In the genomic region with DNA sequence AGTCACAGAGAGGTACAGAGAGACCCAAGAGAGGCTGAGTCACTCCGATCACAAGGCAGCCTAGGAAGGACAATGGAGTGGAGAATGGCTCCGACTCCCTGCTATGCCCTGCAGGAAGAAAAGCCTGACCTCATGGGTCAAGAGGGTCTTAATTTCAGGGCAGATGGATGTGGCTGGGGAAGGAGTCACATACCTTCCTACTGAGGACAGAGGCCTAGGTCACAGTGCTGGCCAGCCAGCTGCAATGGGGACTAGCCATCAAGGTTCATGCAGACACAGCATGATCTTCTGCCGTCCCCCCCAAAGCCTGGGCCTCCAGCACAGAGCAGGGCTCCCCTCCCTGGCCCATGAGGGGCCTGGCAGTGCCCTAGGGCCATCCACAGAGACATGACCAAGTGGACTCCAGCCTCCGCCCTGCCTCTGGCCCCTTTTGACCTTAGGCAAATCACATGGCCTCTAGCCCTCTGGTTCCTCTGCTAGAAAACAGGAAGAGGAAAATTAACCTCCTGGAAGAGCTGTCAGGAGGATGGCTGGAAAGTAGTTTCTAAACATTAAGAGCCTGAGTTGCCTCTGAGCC, we compare ENCODE assay signal across 1 cellular context.
TF ChIP-seq lines count a peak whose summit lies in the region.

No MANE protein-coding gene starts in this region.

TF ChIP-seq in HepG2, 621 proteins besides CTCF, POLR2A, EP300 and RAD21 (continued from another document and continues in another):
- TF ChIP-seq, protein P1, sequence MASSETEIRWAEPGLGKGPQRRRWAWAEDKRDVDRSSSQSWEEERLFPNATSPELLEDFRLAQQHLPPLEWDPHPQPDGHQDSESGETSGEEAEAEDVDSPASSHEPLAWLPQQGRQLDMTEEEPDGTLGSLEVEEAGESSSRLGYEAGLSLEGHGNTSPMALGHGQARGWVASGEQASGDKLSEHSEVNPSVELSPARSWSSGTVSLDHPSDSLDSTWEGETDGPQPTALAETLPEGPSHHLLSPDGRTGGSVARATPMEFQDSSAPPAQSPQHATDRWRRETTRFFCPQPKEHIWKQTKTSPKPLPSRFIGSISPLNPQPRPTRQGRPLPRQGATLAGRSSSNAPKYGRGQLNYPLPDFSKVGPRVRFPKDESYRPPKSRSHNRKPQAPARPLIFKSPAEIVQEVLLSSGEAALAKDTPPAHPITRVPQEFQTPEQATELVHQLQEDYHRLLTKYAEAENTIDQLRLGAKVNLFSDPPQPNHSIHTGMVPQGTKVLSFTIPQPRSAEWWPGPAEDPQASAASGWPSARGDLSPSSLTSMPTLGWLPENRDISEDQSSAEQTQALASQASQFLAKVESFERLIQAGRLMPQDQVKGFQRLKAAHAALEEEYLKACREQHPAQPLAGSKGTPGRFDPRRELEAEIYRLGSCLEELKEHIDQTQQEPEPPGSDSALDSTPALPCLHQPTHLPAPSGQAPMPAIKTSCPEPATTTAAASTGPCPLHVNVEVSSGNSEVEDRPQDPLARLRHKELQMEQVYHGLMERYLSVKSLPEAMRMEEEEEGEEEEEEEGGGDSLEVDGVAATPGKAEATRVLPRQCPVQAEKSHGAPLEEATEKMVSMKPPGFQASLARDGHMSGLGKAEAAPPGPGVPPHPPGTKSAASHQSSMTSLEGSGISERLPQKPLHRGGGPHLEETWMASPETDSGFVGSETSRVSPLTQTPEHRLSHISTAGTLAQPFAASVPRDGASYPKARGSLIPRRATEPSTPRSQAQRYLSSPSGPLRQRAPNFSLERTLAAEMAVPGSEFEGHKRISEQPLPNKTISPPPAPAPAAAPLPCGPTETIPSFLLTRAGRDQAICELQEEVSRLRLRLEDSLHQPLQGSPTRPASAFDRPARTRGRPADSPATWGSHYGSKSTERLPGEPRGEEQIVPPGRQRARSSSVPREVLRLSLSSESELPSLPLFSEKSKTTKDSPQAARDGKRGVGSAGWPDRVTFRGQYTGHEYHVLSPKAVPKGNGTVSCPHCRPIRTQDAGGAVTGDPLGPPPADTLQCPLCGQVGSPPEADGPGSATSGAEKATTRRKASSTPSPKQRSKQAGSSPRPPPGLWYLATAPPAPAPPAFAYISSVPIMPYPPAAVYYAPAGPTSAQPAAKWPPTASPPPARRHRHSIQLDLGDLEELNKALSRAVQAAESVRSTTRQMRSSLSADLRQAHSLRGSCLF (CRISPR knock-in tag; IDR thresholded peaks at IDR 0.05; ENCODE audit: borderline replicate concordance) = no peak
- no peak for TF ChIP-seq SMAD1 (CRISPR knock-in tag; IDR thresholded peaks at IDR 0.05; ENCODE audit: borderline replicate concordance, low read depth)
- no peak for TF ChIP-seq ZNF207 (IDR thresholded peaks at IDR 0.05; ENCODE audit: borderline replicate concordance)
- TF ChIP-seq, protein P2, sequence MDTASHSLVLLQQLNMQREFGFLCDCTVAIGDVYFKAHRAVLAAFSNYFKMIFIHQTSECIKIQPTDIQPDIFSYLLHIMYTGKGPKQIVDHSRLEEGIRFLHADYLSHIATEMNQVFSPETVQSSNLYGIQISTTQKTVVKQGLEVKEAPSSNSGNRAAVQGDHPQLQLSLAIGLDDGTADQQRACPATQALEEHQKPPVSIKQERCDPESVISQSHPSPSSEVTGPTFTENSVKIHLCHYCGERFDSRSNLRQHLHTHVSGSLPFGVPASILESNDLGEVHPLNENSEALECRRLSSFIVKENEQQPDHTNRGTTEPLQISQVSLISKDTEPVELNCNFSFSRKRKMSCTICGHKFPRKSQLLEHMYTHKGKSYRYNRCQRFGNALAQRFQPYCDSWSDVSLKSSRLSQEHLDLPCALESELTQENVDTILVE (CRISPR knock-in tag; IDR thresholded peaks at IDR 0.05) = no peak
- TF ChIP-seq KLF13 (CRISPR knock-in tag; IDR thresholded peaks at IDR 0.05) = no peak
- TF ChIP-seq, protein P3, sequence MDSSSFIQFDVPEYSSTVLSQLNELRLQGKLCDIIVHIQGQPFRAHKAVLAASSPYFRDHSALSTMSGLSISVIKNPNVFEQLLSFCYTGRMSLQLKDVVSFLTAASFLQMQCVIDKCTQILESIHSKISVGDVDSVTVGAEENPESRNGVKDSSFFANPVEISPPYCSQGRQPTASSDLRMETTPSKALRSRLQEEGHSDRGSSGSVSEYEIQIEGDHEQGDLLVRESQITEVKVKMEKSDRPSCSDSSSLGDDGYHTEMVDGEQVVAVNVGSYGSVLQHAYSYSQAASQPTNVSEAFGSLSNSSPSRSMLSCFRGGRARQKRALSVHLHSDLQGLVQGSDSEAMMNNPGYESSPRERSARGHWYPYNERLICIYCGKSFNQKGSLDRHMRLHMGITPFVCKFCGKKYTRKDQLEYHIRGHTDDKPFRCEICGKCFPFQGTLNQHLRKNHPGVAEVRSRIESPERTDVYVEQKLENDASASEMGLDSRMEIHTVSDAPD (CRISPR knock-in tag; IDR thresholded peaks at IDR 0.05) = no peak
- no peak for TF ChIP-seq GATAD1 (CRISPR knock-in tag; IDR thresholded peaks at IDR 0.05)
- no peak for TF ChIP-seq PAWR (CRISPR knock-in tag; IDR thresholded peaks at IDR 0.05; ENCODE audit: borderline replicate concordance)
- TF ChIP-seq, protein P4, sequence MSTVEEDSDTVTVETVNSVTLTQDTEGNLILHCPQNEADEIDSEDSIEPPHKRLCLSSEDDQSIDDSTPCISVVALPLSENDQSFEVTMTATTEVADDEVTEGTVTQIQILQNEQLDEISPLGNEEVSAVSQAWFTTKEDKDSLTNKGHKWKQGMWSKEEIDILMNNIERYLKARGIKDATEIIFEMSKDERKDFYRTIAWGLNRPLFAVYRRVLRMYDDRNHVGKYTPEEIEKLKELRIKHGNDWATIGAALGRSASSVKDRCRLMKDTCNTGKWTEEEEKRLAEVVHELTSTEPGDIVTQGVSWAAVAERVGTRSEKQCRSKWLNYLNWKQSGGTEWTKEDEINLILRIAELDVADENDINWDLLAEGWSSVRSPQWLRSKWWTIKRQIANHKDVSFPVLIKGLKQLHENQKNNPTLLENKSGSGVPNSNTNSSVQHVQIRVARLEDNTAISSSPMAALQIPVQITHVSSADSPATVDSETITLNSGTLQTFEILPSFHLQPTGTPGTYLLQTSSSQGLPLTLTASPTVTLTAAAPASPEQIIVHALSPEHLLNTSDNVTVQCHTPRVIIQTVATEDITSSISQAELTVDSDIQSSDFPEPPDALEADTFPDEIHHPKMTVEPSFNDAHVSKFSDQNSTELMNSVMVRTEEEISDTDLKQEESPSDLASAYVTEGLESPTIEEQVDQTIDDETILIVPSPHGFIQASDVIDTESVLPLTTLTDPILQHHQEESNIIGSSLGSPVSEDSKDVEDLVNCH (CRISPR knock-in tag; IDR thresholded peaks at IDR 0.05) = no peak
- TF ChIP-seq, protein P5, sequence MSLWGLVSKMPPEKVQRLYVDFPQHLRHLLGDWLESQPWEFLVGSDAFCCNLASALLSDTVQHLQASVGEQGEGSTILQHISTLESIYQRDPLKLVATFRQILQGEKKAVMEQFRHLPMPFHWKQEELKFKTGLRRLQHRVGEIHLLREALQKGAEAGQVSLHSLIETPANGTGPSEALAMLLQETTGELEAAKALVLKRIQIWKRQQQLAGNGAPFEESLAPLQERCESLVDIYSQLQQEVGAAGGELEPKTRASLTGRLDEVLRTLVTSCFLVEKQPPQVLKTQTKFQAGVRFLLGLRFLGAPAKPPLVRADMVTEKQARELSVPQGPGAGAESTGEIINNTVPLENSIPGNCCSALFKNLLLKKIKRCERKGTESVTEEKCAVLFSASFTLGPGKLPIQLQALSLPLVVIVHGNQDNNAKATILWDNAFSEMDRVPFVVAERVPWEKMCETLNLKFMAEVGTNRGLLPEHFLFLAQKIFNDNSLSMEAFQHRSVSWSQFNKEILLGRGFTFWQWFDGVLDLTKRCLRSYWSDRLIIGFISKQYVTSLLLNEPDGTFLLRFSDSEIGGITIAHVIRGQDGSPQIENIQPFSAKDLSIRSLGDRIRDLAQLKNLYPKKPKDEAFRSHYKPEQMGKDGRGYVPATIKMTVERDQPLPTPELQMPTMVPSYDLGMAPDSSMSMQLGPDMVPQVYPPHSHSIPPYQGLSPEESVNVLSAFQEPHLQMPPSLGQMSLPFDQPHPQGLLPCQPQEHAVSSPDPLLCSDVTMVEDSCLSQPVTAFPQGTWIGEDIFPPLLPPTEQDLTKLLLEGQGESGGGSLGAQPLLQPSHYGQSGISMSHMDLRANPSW (CRISPR knock-in tag; IDR thresholded peaks at IDR 0.05; ENCODE audit: borderline replicate concordance) = no peak
- no peak for TF ChIP-seq XBP1 (CRISPR knock-in tag; IDR thresholded peaks at IDR 0.05)
- 0 out of 2 replicates have a peak, but pooled peaks have one; percentile 32 for TF ChIP-seq ERF (CRISPR knock-in tag; IDR thresholded peaks at IDR 0.05)
- 0 out of 2 replicates have a peak, but pooled peaks have one; percentile 46 for TF ChIP-seq MTA1 (CRISPR knock-in tag; IDR thresholded peaks at IDR 0.05; ENCODE audit: borderline replicate concordance)
- no peak for TF ChIP-seq ELF4 (CRISPR knock-in tag; IDR thresholded peaks at IDR 0.05; ENCODE audit: borderline replicate concordance)
- TF ChIP-seq, protein P6, sequence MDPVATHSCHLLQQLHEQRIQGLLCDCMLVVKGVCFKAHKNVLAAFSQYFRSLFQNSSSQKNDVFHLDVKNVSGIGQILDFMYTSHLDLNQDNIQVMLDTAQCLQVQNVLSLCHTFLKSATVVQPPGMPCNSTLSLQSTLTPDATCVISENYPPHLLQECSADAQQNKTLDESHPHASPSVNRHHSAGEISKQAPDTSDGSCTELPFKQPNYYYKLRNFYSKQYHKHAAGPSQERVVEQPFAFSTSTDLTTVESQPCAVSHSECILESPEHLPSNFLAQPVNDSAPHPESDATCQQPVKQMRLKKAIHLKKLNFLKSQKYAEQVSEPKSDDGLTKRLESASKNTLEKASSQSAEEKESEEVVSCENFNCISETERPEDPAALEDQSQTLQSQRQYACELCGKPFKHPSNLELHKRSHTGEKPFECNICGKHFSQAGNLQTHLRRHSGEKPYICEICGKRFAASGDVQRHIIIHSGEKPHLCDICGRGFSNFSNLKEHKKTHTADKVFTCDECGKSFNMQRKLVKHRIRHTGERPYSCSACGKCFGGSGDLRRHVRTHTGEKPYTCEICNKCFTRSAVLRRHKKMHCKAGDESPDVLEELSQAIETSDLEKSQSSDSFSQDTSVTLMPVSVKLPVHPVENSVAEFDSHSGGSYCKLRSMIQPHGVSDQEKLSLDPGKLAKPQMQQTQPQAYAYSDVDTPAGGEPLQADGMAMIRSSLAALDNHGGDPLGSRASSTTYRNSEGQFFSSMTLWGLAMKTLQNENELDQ (CRISPR knock-in tag; IDR thresholded peaks at IDR 0.05; ENCODE audit: borderline replicate concordance) = no peak
- no peak for TF ChIP-seq MBNL3 (CRISPR knock-in tag; conservative IDR thresholded peaks at IDR 0.05)
- TF ChIP-seq PAX8 (CRISPR knock-in tag; IDR thresholded peaks at IDR 0.05; ENCODE audit: borderline replicate concordance) = no peak
- no peak for TF ChIP-seq JUNB (CRISPR knock-in tag; IDR thresholded peaks at IDR 0.05; ENCODE audit: borderline replicate concordance)
- TF ChIP-seq, protein P7, sequence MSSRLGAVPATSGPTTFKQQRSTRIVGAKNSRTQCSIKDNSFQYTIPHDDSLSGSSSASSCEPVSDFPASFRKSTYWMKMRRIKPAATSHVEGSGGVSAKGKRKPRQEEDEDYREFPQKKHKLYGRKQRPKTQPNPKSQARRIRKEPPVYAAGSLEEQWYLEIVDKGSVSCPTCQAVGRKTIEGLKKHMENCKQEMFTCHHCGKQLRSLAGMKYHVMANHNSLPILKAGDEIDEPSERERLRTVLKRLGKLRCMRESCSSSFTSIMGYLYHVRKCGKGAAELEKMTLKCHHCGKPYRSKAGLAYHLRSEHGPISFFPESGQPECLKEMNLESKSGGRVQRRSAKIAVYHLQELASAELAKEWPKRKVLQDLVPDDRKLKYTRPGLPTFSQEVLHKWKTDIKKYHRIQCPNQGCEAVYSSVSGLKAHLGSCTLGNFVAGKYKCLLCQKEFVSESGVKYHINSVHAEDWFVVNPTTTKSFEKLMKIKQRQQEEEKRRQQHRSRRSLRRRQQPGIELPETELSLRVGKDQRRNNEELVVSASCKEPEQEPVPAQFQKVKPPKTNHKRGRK (CRISPR knock-in tag; IDR thresholded peaks at IDR 0.05) = no peak
- TF ChIP-seq ZKSCAN8 (CRISPR knock-in tag; IDR thresholded peaks at IDR 0.05; ENCODE audit: borderline replicate concordance) = no peak
- TF ChIP-seq, protein P8, sequence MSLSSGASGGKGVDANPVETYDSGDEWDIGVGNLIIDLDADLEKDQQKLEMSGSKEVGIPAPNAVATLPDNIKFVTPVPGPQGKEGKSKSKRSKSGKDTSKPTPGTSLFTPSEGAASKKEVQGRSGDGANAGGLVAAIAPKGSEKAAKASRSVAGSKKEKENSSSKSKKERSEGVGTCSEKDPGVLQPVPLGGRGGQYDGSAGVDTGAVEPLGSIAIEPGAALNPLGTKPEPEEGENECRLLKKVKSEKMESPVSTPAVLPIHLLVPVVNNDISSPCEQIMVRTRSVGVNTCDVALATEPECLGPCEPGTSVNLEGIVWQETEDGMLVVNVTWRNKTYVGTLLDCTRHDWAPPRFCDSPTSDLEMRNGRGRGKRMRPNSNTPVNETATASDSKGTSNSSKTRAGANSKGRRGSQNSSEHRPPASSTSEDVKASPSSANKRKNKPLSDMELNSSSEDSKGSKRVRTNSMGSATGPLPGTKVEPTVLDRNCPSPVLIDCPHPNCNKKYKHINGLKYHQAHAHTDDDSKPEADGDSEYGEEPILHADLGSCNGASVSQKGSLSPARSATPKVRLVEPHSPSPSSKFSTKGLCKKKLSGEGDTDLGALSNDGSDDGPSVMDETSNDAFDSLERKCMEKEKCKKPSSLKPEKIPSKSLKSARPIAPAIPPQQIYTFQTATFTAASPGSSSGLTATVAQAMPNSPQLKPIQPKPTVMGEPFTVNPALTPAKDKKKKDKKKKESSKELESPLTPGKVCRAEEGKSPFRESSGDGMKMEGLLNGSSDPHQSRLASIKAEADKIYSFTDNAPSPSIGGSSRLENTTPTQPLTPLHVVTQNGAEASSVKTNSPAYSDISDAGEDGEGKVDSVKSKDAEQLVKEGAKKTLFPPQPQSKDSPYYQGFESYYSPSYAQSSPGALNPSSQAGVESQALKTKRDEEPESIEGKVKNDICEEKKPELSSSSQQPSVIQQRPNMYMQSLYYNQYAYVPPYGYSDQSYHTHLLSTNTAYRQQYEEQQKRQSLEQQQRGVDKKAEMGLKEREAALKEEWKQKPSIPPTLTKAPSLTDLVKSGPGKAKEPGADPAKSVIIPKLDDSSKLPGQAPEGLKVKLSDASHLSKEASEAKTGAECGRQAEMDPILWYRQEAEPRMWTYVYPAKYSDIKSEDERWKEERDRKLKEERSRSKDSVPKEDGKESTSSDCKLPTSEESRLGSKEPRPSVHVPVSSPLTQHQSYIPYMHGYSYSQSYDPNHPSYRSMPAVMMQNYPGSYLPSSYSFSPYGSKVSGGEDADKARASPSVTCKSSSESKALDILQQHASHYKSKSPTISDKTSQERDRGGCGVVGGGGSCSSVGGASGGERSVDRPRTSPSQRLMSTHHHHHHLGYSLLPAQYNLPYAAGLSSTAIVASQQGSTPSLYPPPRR (CRISPR knock-in tag; IDR thresholded peaks at IDR 0.05; ENCODE audit: borderline replicate concordance) = no peak
